ENCODE assay signal across 9 cellular contexts in the genomic region with DNA sequence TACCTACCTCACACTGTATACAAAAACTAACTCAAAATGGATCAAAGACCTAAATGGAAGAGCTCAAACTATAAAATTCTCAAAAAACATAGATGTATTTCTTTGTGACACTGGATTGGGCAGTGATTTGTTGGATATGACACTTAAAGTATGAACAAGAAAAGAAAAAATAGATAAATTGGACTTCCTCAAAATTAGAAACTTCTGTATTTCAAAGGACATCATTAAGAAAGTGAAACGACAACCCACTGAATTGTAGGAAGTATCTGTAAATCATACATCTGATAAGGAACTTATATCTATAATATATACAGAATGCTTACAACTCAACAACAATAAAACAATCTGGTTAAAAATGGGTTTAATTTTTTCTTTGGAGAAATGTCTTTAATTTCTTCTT.
"Had no signal": no experiment of that assay in that cellular context is flagged by ENCODE, and none has a peak within 500 bp of the region (broad histone marks: within the 10 kb centered on the region; RNA-seq: fewer than 3 reads in every experiment).

No MANE protein-coding gene starts in this region.

- ATAC-seq: activated CD4-positive, CD25-positive, alpha-beta regulatory T cell treated with anti-CD3 and anti-CD28 coated beads, Interleukin-2, amount 50 U/mL, for 24 hours; left lobe of liver had no signal

- H3K4me3 Mint-ChIP-seq: T-helper 2 cell treated with Interferon-gamma antibody and Interleukin-4, amounts not matched to agents 5 μg/mL and 100 μg/mL, for 36 hours had no signal

- FAIRE-seq: keratinocyte had no signal

- DNase-seq: activated CD4-positive, alpha-beta T cell treated with anti-CD3 and anti-CD28 coated beads, Interleukin-2, amount 50 U/mL, for 4 hours; activated naive CD4-positive, alpha-beta T cell treated with anti-CD3 and anti-CD28 coated beads, Interleukin-2, amount 50 U/mL, for 16 hours; activated T-cell treated with anti-CD3 and anti-CD28 coated beads for 4 hours; sigmoid colon; stimulated activated naive CD4-positive, alpha-beta T cell had no signal

- H3K27ac Mint-ChIP-seq: T-helper 2 cell treated with Interferon-gamma antibody and Interleukin-4, amounts not matched to agents 5 μg/mL and 100 μg/mL, for 36 hours had no signal

- H3K9me3 Mint-ChIP-seq: T-helper 2 cell treated with Interferon-gamma antibody and Interleukin-4, amounts not matched to agents 5 μg/mL and 100 μg/mL, for 36 hours had no signal
